10 cellular contexts compared by ENCODE assay signal in genomic region chr13:105918842-105919741, GRCh38.
A peak's percentile ranks its signal among the peaks of the same experiment; 100 is the strongest.
DNase-seq lines count a peak whose midpoint lies in the region; ATAC-seq and TF ChIP-seq lines count a peak whose summit lies in the region.
"Had no signal": no experiment of that assay in that cellular context is flagged by ENCODE, and none has a peak within 500 bp of the region (broad histone marks: within the 10 kb centered on the region; RNA-seq: fewer than 3 reads in every experiment).

No MANE protein-coding gene starts in this region.

- no peak for TF ChIP-seq CTCF in foreskin fibroblast (IDR thresholded peaks at IDR 0.05; ENCODE audit: low read depth, low read length)

- H3K4me3 ChIP-seq in foreskin fibroblast (ENCODE audit: low read depth in 1 of 2, low read length in 2 of 2) (no peak overlapping the region), skeletal muscle satellite cell (ENCODE audit: low read length) (peak overlapping the region; percentile 1)

- H3K4me2 ChIP-seq in skeletal muscle satellite cell (ENCODE audit: low read length): peak overlapping the region; percentile 42

- DNase-seq in DMS 273 (lab: John Stamatoyannopoulos, UW; ENCODE audit: unreplicated experiment): peak; percentile 21
- no peak for DNase-seq in DMS 273 treated with DMSO at 0.1 percent for 48 hours (lab: John Stamatoyannopoulos, UW)
- DNase-seq in SK-MEL-5 (ENCODE audit: low read depth, low spot score): peak; percentile 4
- peak; percentile 64 to 76 for DNase-seq in foreskin fibroblast
- DNase-seq in stimulated activated CD4-positive, alpha-beta T cell treated with anti-CD3 and anti-CD28 coated beads, Interleukin-2, amount 100 ng/mL, for 24 hours: no peak
- DNase-seq in COR-L47 (lab: John Stamatoyannopoulos, UW): no peak
- DNase-seq: activated CD4-positive, CD25-positive, alpha-beta regulatory T cell treated with anti-CD3 and anti-CD28 coated beads, Interleukin-2, amount 50 U/mL, for 72 hours; NCI-H1048 had no signal

- H3K4me1 ChIP-seq in skeletal muscle satellite cell (ENCODE audit: control insufficient read depth, insufficient read depth, low read length): peaks cover 34% of the 10 kb centered on the region

- no peaks in the 10 kb centered on the region for H3K36me3 ChIP-seq in skeletal muscle satellite cell (ENCODE audit: insufficient read depth, low read length)

- in situ Hi-C loops in SK-MEL-5 (cut with HindIII; ENCODE audit: low pct_unique_long_range_greater_than_20kb, low sequenced_read_pairs): no loop called here

- ATAC-seq in GM21526 (IDR thresholded peaks at IDR 0.05; ENCODE audit: low FRiP score, unreplicated experiment): no peak

- no peak overlapping the region for H3K9ac ChIP-seq in skeletal muscle satellite cell (ENCODE audit: low read depth, low read length)

- no peaks in the 10 kb centered on the region for H3K9me3 ChIP-seq in skeletal muscle satellite cell (replicated peaks; ENCODE audit: low read length)

- H3K27me3 ChIP-seq in skeletal muscle satellite cell (ENCODE audit: control insufficient read depth, insufficient read depth, low read length): no peaks in the 10 kb centered on the region

Comparison
In these comparisons a context has a peak if more than half of its experiments do, and no peak if none do; other contexts are left out.
1. DNase-seq: peak in DMS 273 (single experiment), SK-MEL-5 (single experiment) and foreskin fibroblast (2 of 2); none in DMS 273 treated with DMSO at 0.1 percent for 48 hours (single experiment), stimulated activated CD4-positive, alpha-beta T cell treated with anti-CD3 and anti-CD28 coated beads, Interleukin-2, amount 100 ng/mL, for 24 hours (0 of 2) and COR-L47 (single experiment).